ENCODE assay signal across 23 cellular contexts in genomic region chr3:156648086-156648485, GRCh38. TPM values are rescaled to one million over a fixed set of nuclear protein-coding genes. Genes with fewer than 3 reads are reported as not detected.
DNase-seq lines count a peak whose midpoint lies in the region; TF ChIP-seq lines count a peak whose summit lies in the region.
"Had no signal": no experiment of that assay in that cellular context is flagged by ENCODE, and none has a peak within 500 bp of the region (broad histone marks: within the 10 kb centered on the region; RNA-seq: fewer than 3 reads in every experiment).

No MANE protein-coding gene starts in this region.

- H3K4me3 Mint-ChIP-seq in nephron = no peak overlapping the region
- H3K4me3 Mint-ChIP-seq: activated CD4-positive, alpha-beta T cell treated with anti-CD3 and anti-CD28 coated beads for 36 hours; activated CD8-positive, alpha-beta memory T cell treated with anti-CD3 and anti-CD28 coated beads, Interleukin-2, amount 10 ng/mL, durations not matched to agents 7 days and 5 days; activated naive CD8-positive, alpha-beta T cell treated with anti-CD3 and anti-CD28 coated beads, Interleukin-2, amount 10 ng/mL, durations not matched to agents 7 days and 5 days; CD8-positive, alpha-beta memory T cell; IgD-negative memory B cell; stimulated activated memory B cell treated with anti-CD40 and anti-IgM and Interleukin-4, amounts not matched to agents 10 μg/mL and 1 μg/mL and 100 μg/mL, for 72 hours had no signal

- peaks cover 10% of the 10 kb centered on the region for H3K4me1 Mint-ChIP-seq in nephron

- in situ Hi-C loops in brain microvascular endothelial cell (cut with HindIII; ENCODE audit: low pct_ligation_motif_present, low sequenced_read_pairs) = no loop called here

- H3K27ac ChIP-seq in brain microvascular endothelial cell = peak overlapping the region; percentile 42
- no peak overlapping the region for H3K27ac ChIP-seq in coronary artery
- H3K27ac ChIP-seq: breast epithelium, gastrocnemius medialis, testis had no signal

- H3K4me3 ChIP-seq in GM06990 (replicated peaks; ENCODE audit: low read depth, low read length) (no peak overlapping the region), brain microvascular endothelial cell (ENCODE audit: low read depth, low read length) (no peak overlapping the region), coronary artery (no peak overlapping the region)
- H3K4me3 ChIP-seq: breast epithelium, gastrocnemius medialis, testis had no signal

- no peaks in the 10 kb centered on the region for H3K27me3 Mint-ChIP-seq in nephron (ENCODE audit: low read depth)
- H3K27me3 Mint-ChIP-seq: IgD-negative memory B cell; stimulated activated memory B cell treated with anti-CD40 and anti-IgM and Interleukin-4, amounts not matched to agents 10 μg/mL and 1 μg/mL and 100 μg/mL, for 72 hours had no signal

- H3K36me3 ChIP-seq in GM06990 (ENCODE audit: control insufficient read depth, insufficient read depth, low read length) = no peaks in the 10 kb centered on the region
- no peaks in the 10 kb centered on the region for H3K36me3 ChIP-seq in brain microvascular endothelial cell (replicated peaks)
- H3K36me3 ChIP-seq: breast epithelium, gastrocnemius medialis had no signal

- no peak for TF ChIP-seq CTCF in GM06990 (IDR thresholded peaks at IDR 0.05; ENCODE audit: insufficient read depth, low read length, poor library complexity, severe bottlenecking)
- no peak for TF ChIP-seq CTCF in brain microvascular endothelial cell (IDR thresholded peaks at IDR 0.05; ENCODE audit: low read depth, low read length, missing control alignments)
- TF ChIP-seq CTCF in nephron (IDR thresholded peaks at IDR 0.05; ENCODE audit: unreplicated experiment in 3 of 3) = no peak
- TF ChIP-seq CTCF in coronary artery (IDR thresholded peaks at IDR 0.05) = no peak

- no peaks in the 10 kb centered on the region for H3K36me3 Mint-ChIP-seq in nephron (ENCODE audit: low read depth)
- H3K36me3 Mint-ChIP-seq: stimulated activated memory B cell treated with anti-CD40 and anti-IgM and Interleukin-4, amounts not matched to agents 10 μg/mL and 1 μg/mL and 100 μg/mL, for 72 hours had no signal

- peaks cover 11% of the 10 kb centered on the region for H3K9me3 Mint-ChIP-seq in nephron

- no peaks in the 10 kb centered on the region for H3K27me3 ChIP-seq in GM06990 (replicated peaks; ENCODE audit: control insufficient read depth, insufficient read depth, low read length)
- H3K27me3 ChIP-seq in brain microvascular endothelial cell (replicated peaks) = no peaks in the 10 kb centered on the region
- H3K27me3 ChIP-seq: breast epithelium, gastrocnemius medialis, testis had no signal

- DNase-seq in GM06990 (ENCODE audit: extremely low read depth, insufficient read length) = peak; percentile 13
- peak; percentile 58 for DNase-seq in HT1080 (ENCODE audit: low read depth)
- DNase-seq in brain microvascular endothelial cell = peak; percentile 53
- DNase-seq in NCI-H1417 treated with DMSO at 0.1 percent for 48 hours (lab: John Stamatoyannopoulos, UW) = no peak
- DNase-seq in coronary artery (ENCODE audit: low spot score) = no peak
- no peak for DNase-seq in stimulated activated CD4-positive, alpha-beta T cell treated with anti-CD3 and anti-CD28 coated beads, Interleukin-15, amount 100 ng/mL, for 24 hours
- DNase-seq in NCI-H526 (lab: John Stamatoyannopoulos, UW) = no peak
- DNase-seq: activated CD4-positive, alpha-beta T cell treated with anti-CD3 and anti-CD28 coated beads for 36 hours; activated CD8-positive, alpha-beta memory T cell treated with anti-CD3 and anti-CD28 coated beads, Interleukin-2, amount 10 ng/mL, durations not matched to agents 7 days and 5 days; activated naive CD8-positive, alpha-beta T cell treated with anti-CD3 and anti-CD28 coated beads, Interleukin-2, amount 10 ng/mL, durations not matched to agents 7 days and 5 days; CD8-positive, alpha-beta memory T cell; DMS53; gastrocnemius medialis; left colon; midbrain; NCI-H2029; NCI-H446 treated with DMSO at 0.1 percent for 48 hours; RPMI8226; testis had no signal

- H3K27ac Mint-ChIP-seq in nephron = peak overlapping the region in 2 of 3 experiments; percentile 30 to 67
- H3K27ac Mint-ChIP-seq: activated CD4-positive, alpha-beta T cell treated with anti-CD3 and anti-CD28 coated beads for 36 hours; activated CD8-positive, alpha-beta memory T cell treated with anti-CD3 and anti-CD28 coated beads, Interleukin-2, amount 10 ng/mL, durations not matched to agents 7 days and 5 days; activated naive CD8-positive, alpha-beta T cell treated with anti-CD3 and anti-CD28 coated beads, Interleukin-2, amount 10 ng/mL, durations not matched to agents 7 days and 5 days; CD8-positive, alpha-beta memory T cell; stimulated activated memory B cell treated with anti-CD40 and anti-IgM and Interleukin-4, amounts not matched to agents 10 μg/mL and 1 μg/mL and 100 μg/mL, for 72 hours had no signal

RNA-seq across cellular contexts. Expression of gene TIPARP, which starts 26.3 kb away (rescaled TPM):
- total RNA-seq in HT1080 (2014; rRNA removed; shearing (Covaris generic)) = 57.9 and 59.0 TPM in 2 replicates
- polyA plus RNA-seq in HT1080 (2015; cell fraction: cytosol; rRNA removed) = 31.9 and 34.8 TPM in 2 replicates
- 33.0 and 36.8 TPM in 2 replicates for polyA plus RNA-seq in HT1080 (2015; cell fraction: nucleus; rRNA removed)

Comparison
In these comparisons a context has a peak if more than half of its experiments do, and no peak if none do; other contexts are left out.
1. DNase-seq: peak in GM06990 (single experiment), HT1080 (single experiment) and brain microvascular endothelial cell (single experiment); none in NCI-H1417 treated with DMSO at 0.1 percent for 48 hours (single experiment), coronary artery (single experiment), stimulated activated CD4-positive, alpha-beta T cell treated with anti-CD3 and anti-CD28 coated beads, Interleukin-15, amount 100 ng/mL, for 24 hours (single experiment) and NCI-H526 (0 of 2).